In genomic region chr1:66840929-66841328, GRCh38 we compare ENCODE assay signal across 20 cellular contexts. TPM values are rescaled to one million over a fixed set of nuclear protein-coding genes. Genes with fewer than 3 reads are reported as not detected.
DNase-seq lines count a peak whose midpoint lies in the region; ATAC-seq and TF ChIP-seq lines count a peak whose summit lies in the region.
"Had no signal": no experiment of that assay in that cellular context is flagged by ENCODE, and none has a peak within 500 bp of the region (broad histone marks: within the 10 kb centered on the region; RNA-seq: fewer than 3 reads in every experiment).

No MANE protein-coding gene starts in this region.

- peaks cover 16% of the 10 kb centered on the region for H3K4me1 Mint-ChIP-seq in activated naive CD4-positive, alpha-beta T cell treated with anti-CD3 and anti-CD28 coated beads, Interleukin-2, amount 50 U/mL, for 24 hours
- H3K4me1 Mint-ChIP-seq in activated naive CD8-positive, alpha-beta T cell treated with anti-CD3 and anti-CD28 coated beads, Interleukin-2, amount 10 ng/mL, durations not matched to agents 7 days and 5 days, result peaks cover 8% of the 10 kb centered on the region
- H3K4me1 Mint-ChIP-seq in WTC11, result no peaks in the 10 kb centered on the region

- DNase-seq in activated naive CD4-positive, alpha-beta T cell treated with anti-CD3 and anti-CD28 coated beads, Interleukin-2, amount 50 U/mL, for 16 hours, result no peak
- DNase-seq in OCI-M1 (lab: John Stamatoyannopoulos, UW) (peak; percentile 37), NCI-H1092 (lab: John Stamatoyannopoulos, UW) (no peak), WTC11 (ENCODE audit: low spot score) (no peak), Ammon's horn (ENCODE audit: low spot score) (no peak)
- no peak for DNase-seq in activated naive CD8-positive, alpha-beta T cell treated with anti-CD3 and anti-CD28 coated beads, Interleukin-2, amount 10 ng/mL, durations not matched to agents 7 days and 5 days
- DNase-seq: heart left ventricle, islet precursor cell, NCI-H1694, nucleus accumbens had no signal

- POLR2A ChIA-PET in activated naive CD8-positive, alpha-beta T cell treated with anti-CD3 and anti-CD28 coated beads, Interleukin-2, amount 10 ng/mL, durations not matched to agents 7 days and 5 days (lab: Charles Lee), result no interaction called here
- POLR2A ChIA-PET in WTC11 (lab: Charles Lee), result no interaction called here

- TF ChIP-seq CTCF in WTC11 (IDR thresholded peaks at IDR 0.05), result no peak

- peaks cover 4% of the 10 kb centered on the region for H3K9me3 Mint-ChIP-seq in activated naive CD4-positive, alpha-beta T cell treated with anti-CD3 and anti-CD28 coated beads, Interleukin-2, amount 50 U/mL, for 24 hours
- peaks cover 4% of the 10 kb centered on the region for H3K9me3 Mint-ChIP-seq in activated naive CD8-positive, alpha-beta T cell treated with anti-CD3 and anti-CD28 coated beads, Interleukin-2, amount 10 ng/mL, durations not matched to agents 7 days and 5 days
- no peaks in the 10 kb centered on the region for H3K9me3 Mint-ChIP-seq in WTC11

- no peaks in the 10 kb centered on the region for H3K27me3 Mint-ChIP-seq in activated naive CD4-positive, alpha-beta T cell treated with anti-CD3 and anti-CD28 coated beads, Interleukin-2, amount 50 U/mL, for 24 hours
- no peaks in the 10 kb centered on the region for H3K27me3 Mint-ChIP-seq in activated naive CD8-positive, alpha-beta T cell treated with anti-CD3 and anti-CD28 coated beads, Interleukin-2, amount 10 ng/mL, durations not matched to agents 7 days and 5 days
- H3K27me3 Mint-ChIP-seq in WTC11 (ENCODE audit: low read depth), result no peaks in the 10 kb centered on the region

- H3K27ac Mint-ChIP-seq in activated naive CD4-positive, alpha-beta T cell treated with anti-CD3 and anti-CD28 coated beads, Interleukin-2, amount 50 U/mL, for 24 hours, result peak overlapping the region; percentile 74
- H3K27ac Mint-ChIP-seq in activated naive CD8-positive, alpha-beta T cell treated with anti-CD3 and anti-CD28 coated beads, Interleukin-2, amount 10 ng/mL, durations not matched to agents 7 days and 5 days, result peak overlapping the region; percentile 74
- H3K27ac Mint-ChIP-seq in WTC11, result no peak overlapping the region

- CTCF ChIA-PET in WTC11 (lab: Charles Lee), result no interaction called here

- peaks cover 7% of the 10 kb centered on the region for H3K36me3 Mint-ChIP-seq in activated naive CD4-positive, alpha-beta T cell treated with anti-CD3 and anti-CD28 coated beads, Interleukin-2, amount 50 U/mL, for 24 hours
- peaks cover 5% of the 10 kb centered on the region for H3K36me3 Mint-ChIP-seq in activated naive CD8-positive, alpha-beta T cell treated with anti-CD3 and anti-CD28 coated beads, Interleukin-2, amount 10 ng/mL, durations not matched to agents 7 days and 5 days
- no peaks in the 10 kb centered on the region for H3K36me3 Mint-ChIP-seq in WTC11

- peak overlapping the region; percentile 3 for H3K4me3 Mint-ChIP-seq in activated naive CD4-positive, alpha-beta T cell treated with anti-CD3 and anti-CD28 coated beads, Interleukin-2, amount 50 U/mL, for 24 hours
- no peak overlapping the region for H3K4me3 Mint-ChIP-seq in activated naive CD8-positive, alpha-beta T cell treated with anti-CD3 and anti-CD28 coated beads, Interleukin-2, amount 10 ng/mL, durations not matched to agents 7 days and 5 days
- no peak overlapping the region for H3K4me3 Mint-ChIP-seq in WTC11

- peak; percentile 39 for ATAC-seq in activated naive CD8-positive, alpha-beta T cell treated with anti-CD3 and anti-CD28 coated beads, Interleukin-2, amount 10 ng/mL, durations not matched to agents 7 days and 5 days (ENCODE audit: low read depth)
- no peak for ATAC-seq in esophagus mucosa
- ATAC-seq in WTC11, result no peak
- ATAC-seq: heart left ventricle had no signal

TF ChIP-seq in WTC11, 78 proteins besides CTCF, POLR2A, EP300 and RAD21:
- TF ChIP-seq ZNF423 (CRISPR knock-in tag; IDR thresholded peaks at IDR 0.05) (no peak), RORB (CRISPR knock-in tag; IDR thresholded peaks at IDR 0.05) (no peak), SP1 (CRISPR knock-in tag; conservative IDR thresholded peaks at IDR 0.05) (no peak), SOX15 (CRISPR knock-in tag; IDR thresholded peaks at IDR 0.05) (no peak), CREM (CRISPR knock-in tag; IDR thresholded peaks at IDR 0.05) (no peak), SMAD3 (CRISPR knock-in tag; IDR thresholded peaks at IDR 0.05; ENCODE audit: borderline replicate concordance) (no peak)
- TF ChIP-seq, protein P1, sequence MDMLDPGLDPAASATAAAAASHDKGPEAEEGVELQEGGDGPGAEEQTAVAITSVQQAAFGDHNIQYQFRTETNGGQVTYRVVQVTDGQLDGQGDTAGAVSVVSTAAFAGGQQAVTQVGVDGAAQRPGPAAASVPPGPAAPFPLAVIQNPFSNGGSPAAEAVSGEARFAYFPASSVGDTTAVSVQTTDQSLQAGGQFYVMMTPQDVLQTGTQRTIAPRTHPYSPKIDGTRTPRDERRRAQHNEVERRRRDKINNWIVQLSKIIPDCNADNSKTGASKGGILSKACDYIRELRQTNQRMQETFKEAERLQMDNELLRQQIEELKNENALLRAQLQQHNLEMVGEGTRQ (CRISPR knock-in tag; IDR thresholded peaks at IDR 0.05), result no peak

RNA-seq across cellular contexts. Expression of gene INSL5, which starts 39.9 kb away (rescaled TPM):
- total RNA-seq in activated naive CD8-positive, alpha-beta T cell treated with anti-CD3 and anti-CD28 coated beads, Interleukin-2, amount 10 ng/mL, durations not matched to agents 7 days and 5 days, result not detected
- total RNA-seq in esophagus mucosa, result not detected
- total RNA-seq in WTC11 (2021), result not detected in 3 replicates
- total RNA-seq: activated CD8-positive, alpha-beta memory T cell treated with anti-CD3 and anti-CD28 coated beads for 36 hours; cardiac muscle cell; fibroblast of lung; H4; heart left ventricle; LHCN-M2; right atrium auricular region; SJSA1; subcutaneous adipose tissue had no signal
